Comparison of ENCODE assay signal across 13 cellular contexts in the genomic region with DNA sequence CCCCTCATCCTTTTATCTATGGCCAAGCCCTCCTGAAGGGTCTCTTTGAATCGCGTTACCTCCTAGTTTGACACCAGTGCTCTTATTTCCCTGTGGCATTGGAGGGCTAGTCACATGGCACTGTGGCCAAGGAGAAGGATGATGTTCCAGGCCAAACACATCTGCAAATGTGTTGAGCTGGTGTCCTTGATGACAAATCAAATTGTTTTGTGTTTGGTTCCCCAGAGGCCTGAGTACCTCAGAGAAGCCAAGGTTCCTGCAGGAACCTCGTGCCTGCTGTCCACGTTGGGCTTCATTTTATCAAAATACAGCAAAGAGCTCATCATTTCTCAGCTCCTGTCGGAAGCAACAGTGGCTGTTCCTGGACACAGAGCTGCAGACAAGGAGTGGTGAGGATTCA. TPM values are rescaled to one million over a fixed set of nuclear protein-coding genes. Genes with fewer than 3 reads are reported as not detected.
A peak's percentile ranks its signal among the peaks of the same experiment; 100 is the strongest.
DNase-seq lines count a peak whose midpoint lies in the region; ATAC-seq, FAIRE-seq and TF ChIP-seq lines count a peak whose summit lies in the region.
"Had no signal": no experiment of that assay in that cellular context is flagged by ENCODE, and none has a peak within 500 bp of the region (broad histone marks: within the 10 kb centered on the region; RNA-seq: fewer than 3 reads in every experiment).

No MANE protein-coding gene starts in this region.

- H2BK120ac ChIP-seq in neuronal stem cell (ENCODE audit: low read depth, low read length): no peak overlapping the region

- no peaks in the 10 kb centered on the region for H4K20me1 ChIP-seq in HepG2 (ENCODE audit: insufficient read depth, low read length)

- no peak overlapping the region for H2AK5ac ChIP-seq in neuronal stem cell (ENCODE audit: low read depth, low read length)

- intact Hi-C loops in HepG2 (cut with micrococcal nuclease; ENCODE audit: unreplicated experiment): no loop called here
- intact Hi-C loops in vagina (cut with DNase I): no loop called here

- no peaks in the 10 kb centered on the region for H3K79me2 ChIP-seq in HepG2 (ENCODE audit: insufficient read depth, low read length)

- no peaks in the 10 kb centered on the region for H3K27me3 ChIP-seq in liver (ENCODE audit: control insufficient read depth in 4 of 4, insufficient read depth in 4 of 4, low read length in 3 of 4)
- no peaks in the 10 kb centered on the region for H3K27me3 ChIP-seq in HepG2 (ENCODE audit: control insufficient read depth in 1 of 2, insufficient read depth in 2 of 2, low read length in 2 of 2)
- no peaks in the 10 kb centered on the region for H3K27me3 ChIP-seq in neuronal stem cell (ENCODE audit: control insufficient read depth in 3 of 3, insufficient read depth in 3 of 3, low read depth in 1 of 3, low read length in 3 of 3)
- H3K27me3 ChIP-seq in vagina: no peaks in the 10 kb centered on the region
- H3K27me3 ChIP-seq: colonic mucosa had no signal

- BruUV-seq in HepG2 (replicated peaks; lab: Mats Ljungman, UMichigan): no TSS peak

- H4K8ac ChIP-seq in neuronal stem cell (ENCODE audit: low read depth, low read length): no peak overlapping the region

- H3K27ac ChIP-seq in liver (ENCODE audit: low read depth in 1 of 2, low read length in 2 of 2): peak overlapping the region; percentile 25 to 70
- no peak overlapping the region for H3K27ac ChIP-seq in HepG2 (ENCODE audit: extremely low read length, insufficient read depth, low read length)
- peak overlapping the region; percentile 65 for H3K27ac ChIP-seq in neuronal stem cell (replicated peaks; ENCODE audit: low read length)
- H3K27ac ChIP-seq in vagina: peak overlapping the region; percentile 80
- H3K27ac ChIP-seq: colonic mucosa had no signal

- no peak for ATAC-seq in HepG2

- no peak overlapping the region for H3K9ac ChIP-seq in liver (ENCODE audit: low read depth in 1 of 2, low read length in 2 of 2)
- no peak overlapping the region for H3K9ac ChIP-seq in HepG2 (ENCODE audit: insufficient read depth, low read depth, low read length)
- peak overlapping the region; percentile 2 for H3K9ac ChIP-seq in neuronal stem cell (ENCODE audit: low read depth, low read length, poor library complexity)

- in situ Hi-C loops in HepG2 (cut with HindIII; ENCODE audit: extremely low pct_ligation_motif_present, low pct_unique_long_range_greater_than_20kb): no loop called here

- TF ChIP-seq POLR2A in HepG2 (IDR thresholded peaks at IDR 0.05; ENCODE audit: insufficient read depth in 1 of 2, low read depth in 2 of 2, low read length in 2 of 2) (no peak), vagina (IDR thresholded peaks at IDR 0.05) (no peak)

- H2BK5ac ChIP-seq in neuronal stem cell (ENCODE audit: low read length): no peak overlapping the region

- CTCF ChIA-PET in HepG2 (lab: Yijun Ruan, JAX; ENCODE audit: low intra/inter-chr PET ratio, low total read pairs): no interaction called here

- DNase-seq in HepG2 (ENCODE audit: low spot score) (no peak), fibroblast of peridontal ligament (ENCODE audit: extremely low read depth) (peak; percentile 14), neuronal stem cell (ENCODE audit: low spot score) (no peak), vagina (ENCODE audit: extremely low spot score in 2 of 2) (no peak), NCI-H1694 treated with DMSO at 0.1 percent for 48 hours (lab: John Stamatoyannopoulos, UW) (no peak), Kasumi-1 (lab: John Stamatoyannopoulos, UW) (no peak)
- DNase-seq in central memory CD4-positive, alpha-beta T cell: no peak
- DNase-seq: activated gamma-delta T cell, colonic mucosa, kidney, NCI-H2171 had no signal

- H3K4me3 ChIP-seq in liver (ENCODE audit: low read depth in 1 of 3, low read length in 3 of 3) (no peak overlapping the region), HepG2 (replicated peaks in 1 of 3; ENCODE audit: insufficient read depth in 1 of 3, low read depth in 2 of 3, low read length in 3 of 3) (no peak overlapping the region), neuronal stem cell (ENCODE audit: low read length in 2 of 2) (no peak overlapping the region), vagina (no peak overlapping the region)
- H3K4me3 ChIP-seq: colonic mucosa had no signal

- H2BK12ac ChIP-seq in neuronal stem cell (ENCODE audit: low read length): no peak overlapping the region

- H3K4me1 ChIP-seq in liver (ENCODE audit: control insufficient read depth in 4 of 4, insufficient read depth in 4 of 4, low read length in 3 of 4): no peaks in the 10 kb centered on the region
- no peaks in the 10 kb centered on the region for H3K4me1 ChIP-seq in HepG2 (ENCODE audit: insufficient read depth, low read length)
- peaks cover 0 to 8% of the 10 kb centered on the region in 2 donors for H3K4me1 ChIP-seq in neuronal stem cell (ENCODE audit: control insufficient read depth in 2 of 2, insufficient read depth in 1 of 2, low read depth in 1 of 2, low read length in 2 of 2)
- peaks cover 14% of the 10 kb centered on the region for H3K4me1 ChIP-seq in vagina
- H3K4me1 ChIP-seq: colonic mucosa had no signal

- no peak overlapping the region for H3K23ac ChIP-seq in neuronal stem cell (ENCODE audit: low read depth, low read length, poor library complexity)

- H3K4me2 ChIP-seq in HepG2 (ENCODE audit: low read depth, low read length): no peak overlapping the region
- H3K4me2 ChIP-seq in neuronal stem cell (ENCODE audit: insufficient read depth, low read length, poor library complexity, severe bottlenecking): no peak overlapping the region

- 87% methylated on average over 5 of the region's 5 CpGs for WGBS in liver
- WGBS in HepG2 (ENCODE audit: low lambda C conversion rate): 82% methylated on average over 4 of the region's 5 CpGs
- no CpG with 5 or more reads among the region's 5 CpGs for WGBS in neuronal stem cell (ENCODE audit: extremely low coverage in 2 of 2, insufficient read length in 2 of 2, insufficient replicate concordance in 1 of 2), 2 donors

- H2BK15ac ChIP-seq in neuronal stem cell (ENCODE audit: low read length): no peak overlapping the region

- no peak for FAIRE-seq in HepG2 (lab: Jason Lieb, UNC)
- FAIRE-seq: frontal cortex, kidney had no signal

- H3K4ac ChIP-seq in neuronal stem cell (ENCODE audit: low read length): peak overlapping the region; percentile 54

- peaks cover 2% of the 10 kb centered on the region for H3K79me1 ChIP-seq in neuronal stem cell (ENCODE audit: low read depth, low read length)

- TF ChIP-seq EP300 in HepG2 (IDR thresholded peaks at IDR 0.05; ENCODE audit: low read depth in 2 of 2, low read length in 2 of 2): no peak
- no peak for TF ChIP-seq EP300 in HepG2 (CRISPR knock-in tag; IDR thresholded peaks at IDR 0.05; ENCODE audit: borderline replicate concordance)

- TF ChIP-seq CTCF in liver (IDR thresholded peaks at IDR 0.05; ENCODE audit: low read depth, low read length, missing input control): no peak
- no peak for TF ChIP-seq CTCF in HepG2 (CRISPR knock-in tag; IDR thresholded peaks at IDR 0.05)
- no peak for TF ChIP-seq CTCF in vagina (IDR thresholded peaks at IDR 0.05)

- no peak overlapping the region for H3K14ac ChIP-seq in neuronal stem cell (ENCODE audit: low read length)

- POLR2A ChIA-PET in HepG2 (lab: Yijun Ruan, JAX): interaction anchor here (0.9 kb wide), 1 partner anchor 21 kb away, joined by 4 read pairs; a partner anchor contains a TSS

- TF ChIP-seq RAD21 in liver (IDR thresholded peaks at IDR 0.05): no peak
- no peak for TF ChIP-seq RAD21 in HepG2 (CRISPR knock-in tag; IDR thresholded peaks at IDR 0.05)

- no peaks in the 10 kb centered on the region for H3K9me3 ChIP-seq in liver (ENCODE audit: control insufficient read depth in 4 of 4, low read length in 3 of 4)
- H3K9me3 ChIP-seq in HepG2 (ENCODE audit: low read length): no peaks in the 10 kb centered on the region
- peaks cover 0 to 2% of the 10 kb centered on the region in 2 donors for H3K9me3 ChIP-seq in neuronal stem cell (replicated peaks in 1 of 2; ENCODE audit: control insufficient read depth in 2 of 2, insufficient read depth in 1 of 2, low read depth in 1 of 2, low read length in 2 of 2)
- no peaks in the 10 kb centered on the region for H3K9me3 ChIP-seq in vagina
- H3K9me3 ChIP-seq: colonic mucosa had no signal

- H4K91ac ChIP-seq in neuronal stem cell (ENCODE audit: low read depth, low read length, poor library complexity): no peak overlapping the region

- H3K36me3 ChIP-seq in liver (ENCODE audit: control insufficient read depth in 4 of 4, insufficient read depth in 3 of 4, low read depth in 1 of 4, low read length in 3 of 4) (peaks cover under 1 to 19% (median 9%) of the 10 kb centered on the region in 4 donors), HepG2 (replicated peaks in 1 of 2; ENCODE audit: control insufficient read depth in 1 of 2, insufficient read depth in 2 of 2, low read length in 2 of 2) (no peaks in the 10 kb centered on the region), neuronal stem cell (replicated peaks in 1 of 2; ENCODE audit: control insufficient read depth in 2 of 2, insufficient read depth in 2 of 2, low read length in 2 of 2) (peaks cover 4 to 18% of the 10 kb centered on the region in 2 donors), vagina (peaks cover 0 to 5% of the 10 kb centered on the region in 2 donors)
- H3K36me3 ChIP-seq: colonic mucosa had no signal

- H2AFZ ChIP-seq in HepG2 (ENCODE audit: low read length): no peak overlapping the region
- no peak overlapping the region for H2AFZ ChIP-seq in neuronal stem cell (ENCODE audit: low read length)

- H3K18ac ChIP-seq in neuronal stem cell (ENCODE audit: low read length): peak overlapping the region; percentile 13

RNA-seq across cellular contexts. Expression of a gene that starts 20.7 kb away (rescaled TPM):
- total RNA-seq in liver (100 to 1,000 TPM; 193 to 213 TPM), HepG2 (2016; rRNA removed; fragmentation: Illumina TruSeq; extraction: Trizol) (466 and 655 TPM in 2 replicates), vagina (534 TPM)
- polyA plus RNA-seq in liver (100 to 1,000 TPM; 259 to 308 TPM), HepG2 (2011; rRNA removed) (219 and 263 TPM in 2 replicates)
- total RNA-seq in HepG2 (2016; cell fraction: cytosol; rRNA removed; fragmentation: Illumina TruSeq; extraction: Trizol; ENCODE audit: low read depth): 163 and 167 TPM in 2 replicates
- total RNA-seq in HepG2 (2016; cell fraction: insoluble cytoplasmic fraction; rRNA removed; fragmentation: Illumina TruSeq; extraction: Trizol): 464 and 703 TPM in 2 replicates
- 156 and 158 TPM in 2 replicates for total RNA-seq in HepG2 (2016; cell fraction: membrane; rRNA removed; fragmentation: Illumina TruSeq; extraction: Trizol)
- total RNA-seq in HepG2 (2016; cell fraction: nucleus; rRNA removed; fragmentation: Illumina TruSeq; extraction: Trizol): 154 and 170 TPM in 2 replicates
- 226 and 341 TPM in 2 replicates for polyA plus RNA-seq in HepG2 (2011; cell fraction: cytosol; rRNA removed)
- polyA plus RNA-seq in HepG2 (2011; cell fraction: nucleus; rRNA removed): 45.6 and 70.1 TPM in 2 replicates
- 314 and 392 TPM in 2 replicates for polyA plus RNA-seq in HepG2 (2012)
- 179 and 209 TPM in 2 replicates for polyA plus RNA-seq in HepG2 (2016; cell fraction: cytosol; fragmentation: Illumina TruSeq; extraction: Trizol; ENCODE audit: low read depth)
- 671 and 732 TPM in 2 replicates for polyA plus RNA-seq in HepG2 (2016; cell fraction: insoluble cytoplasmic fraction; fragmentation: Illumina TruSeq; extraction: Trizol; ENCODE audit: low read depth)
- polyA plus RNA-seq in HepG2 (2016; cell fraction: membrane; fragmentation: Illumina TruSeq; extraction: Trizol; ENCODE audit: low read depth): 158 and 161 TPM in 2 replicates
- 262 and 271 TPM in 2 replicates for polyA plus RNA-seq in HepG2 (2016; cell fraction: nucleus; fragmentation: Illumina TruSeq; extraction: Trizol; ENCODE audit: insufficient read depth, low read depth)
- 54.3 and 179 TPM in 2 replicates for polyA minus RNA-seq in HepG2 (2011; rRNA and poly(A)+ RNA removed; ENCODE audit: low replicate concordance)
- polyA minus RNA-seq in HepG2 (2011; cell fraction: cytosol; rRNA and poly(A)+ RNA removed): 50.5 and 67.1 TPM in 2 replicates
- 41.3 and 58.2 TPM in 2 replicates for polyA minus RNA-seq in HepG2 (2011; cell fraction: nucleus; rRNA and poly(A)+ RNA removed)
- 675 TPM for polyA plus RNA-seq in neuronal stem cell (2013, experiment 1 of 2)
- 677 TPM for polyA plus RNA-seq in neuronal stem cell (2013, experiment 2 of 2)

RNA-seq across cellular contexts. Expression of a gene that starts 55.7 kb away (rescaled TPM):
- total RNA-seq in liver (10 to 100 TPM; 30.0 to 52.4 TPM), HepG2 (2016; rRNA removed; fragmentation: Illumina TruSeq; extraction: Trizol) (123 and 154 TPM in 2 replicates), vagina (27.5 TPM)
- polyA plus RNA-seq in liver (10 to 100 TPM; 18.2 to 23.6 TPM), HepG2 (2011; rRNA removed) (96.9 and 157 TPM in 2 replicates)
- total RNA-seq in HepG2 (2016; cell fraction: cytosol; rRNA removed; fragmentation: Illumina TruSeq; extraction: Trizol; ENCODE audit: low read depth): 24.4 and 26.4 TPM in 2 replicates
- total RNA-seq in HepG2 (2016; cell fraction: insoluble cytoplasmic fraction; rRNA removed; fragmentation: Illumina TruSeq; extraction: Trizol): 126 and 150 TPM in 2 replicates
- total RNA-seq in HepG2 (2016; cell fraction: membrane; rRNA removed; fragmentation: Illumina TruSeq; extraction: Trizol): 114 and 115 TPM in 2 replicates
- 46.8 and 56.0 TPM in 2 replicates for total RNA-seq in HepG2 (2016; cell fraction: nucleus; rRNA removed; fragmentation: Illumina TruSeq; extraction: Trizol)
- polyA plus RNA-seq in HepG2 (2011; cell fraction: cytosol; rRNA removed): 64.0 and 81.1 TPM in 2 replicates
- polyA plus RNA-seq in HepG2 (2011; cell fraction: nucleus; rRNA removed): 22.4 and 29.1 TPM in 2 replicates
- 67.2 and 119 TPM in 2 replicates for polyA plus RNA-seq in HepG2 (2012)
- polyA plus RNA-seq in HepG2 (2016; cell fraction: cytosol; fragmentation: Illumina TruSeq; extraction: Trizol; ENCODE audit: low read depth): 23.9 and 25.7 TPM in 2 replicates
- 197 and 205 TPM in 2 replicates for polyA plus RNA-seq in HepG2 (2016; cell fraction: insoluble cytoplasmic fraction; fragmentation: Illumina TruSeq; extraction: Trizol; ENCODE audit: low read depth)
- 80.1 and 84.0 TPM in 2 replicates for polyA plus RNA-seq in HepG2 (2016; cell fraction: membrane; fragmentation: Illumina TruSeq; extraction: Trizol; ENCODE audit: low read depth)
- polyA plus RNA-seq in HepG2 (2016; cell fraction: nucleus; fragmentation: Illumina TruSeq; extraction: Trizol; ENCODE audit: insufficient read depth, low read depth): 102 and 107 TPM in 2 replicates
- 35.3 and 43.0 TPM in 2 replicates for polyA minus RNA-seq in HepG2 (2011; rRNA and poly(A)+ RNA removed; ENCODE audit: low replicate concordance)
- 63.2 and 68.3 TPM in 2 replicates for polyA minus RNA-seq in HepG2 (2011; cell fraction: cytosol; rRNA and poly(A)+ RNA removed)
- polyA minus RNA-seq in HepG2 (2011; cell fraction: nucleus; rRNA and poly(A)+ RNA removed): 32.2 and 33.9 TPM in 2 replicates
- 106 TPM for polyA plus RNA-seq in neuronal stem cell (2013, experiment 1 of 2)
- 110 TPM for polyA plus RNA-seq in neuronal stem cell (2013, experiment 2 of 2)
